In genomic region chr5:18078157-18078556, GRCh38 we compare ENCODE assay signal across 27 cellular contexts.
A peak's percentile ranks its signal among the peaks of the same experiment; 100 is the strongest.
DNase-seq lines count a peak whose midpoint lies in the region; ATAC-seq, FAIRE-seq and TF ChIP-seq lines count a peak whose summit lies in the region.
"Had no signal": no experiment of that assay in that cellular context is flagged by ENCODE, and none has a peak within 500 bp of the region (broad histone marks: within the 10 kb centered on the region; RNA-seq: fewer than 3 reads in every experiment).

No MANE protein-coding gene starts in this region.

- DNase-seq in GM23338 (ENCODE audit: low spot score) (no peak), SJCRH30 (peak; percentile 79 to 90), H1 (ENCODE audit: low read depth in 1 of 2, low spot score in 2 of 2) (no peak), pons (ENCODE audit: low spot score) (peak; percentile 24), medulla oblongata (ENCODE audit: extremely low spot score) (no peak)
- DNase-seq in CD8-positive, alpha-beta T cell: no peak
- DNase-seq: AML-193; CD4-positive, alpha-beta T cell; CD8-positive, alpha-beta memory T cell; COR-L47; DMS 273 treated with DMSO at 0.1 percent for 48 hours; DMS153; DMS53; DMS79; DND-41; EL; GDM1 had no signal

- H3K4me2 ChIP-seq in GM23338: no peak overlapping the region
- no peak overlapping the region for H3K4me2 ChIP-seq in H1 (ENCODE audit: insufficient read depth in 1 of 2, low read depth in 2 of 2, low read length in 2 of 2)
- H3K4me2 ChIP-seq: A549; BLaER1 treated with 17β-estradiol and CSF1 and Interleukin-3, amounts not matched to agents 10 nM and 100 nM had no signal

- no peak for TF ChIP-seq POLR2A in H1 (IDR thresholded peaks at IDR 0.05; ENCODE audit: control extremely low read depth in 1 of 2, low read depth in 2 of 2, low read length in 2 of 2)

- no peak overlapping the region for H4K8ac ChIP-seq in H1 (ENCODE audit: extremely low read depth, insufficient read depth, low read length)

- H4K5ac ChIP-seq in H1 (ENCODE audit: insufficient read length, low read depth, low read length): no peak overlapping the region

- no peaks in the 10 kb centered on the region for H3K27me3 Mint-ChIP-seq in GM23338 (ENCODE audit: insufficient read depth, low read depth, poor library complexity)
- H3K27me3 Mint-ChIP-seq in CD8-positive, alpha-beta T cell (ENCODE audit: low read depth): no peaks in the 10 kb centered on the region
- H3K27me3 Mint-ChIP-seq: B cell; CD4-positive, alpha-beta T cell had no signal

- H3K79me2 ChIP-seq in GM23338 (replicated peaks; ENCODE audit: insufficient read depth) (no peaks in the 10 kb centered on the region), H1 (ENCODE audit: control insufficient read depth in 1 of 2, insufficient read depth in 2 of 2, low read length in 2 of 2) (no peaks in the 10 kb centered on the region)

- H3K36me3 Mint-ChIP-seq in GM23338 (ENCODE audit: low read depth): no peaks in the 10 kb centered on the region
- no peaks in the 10 kb centered on the region for H3K36me3 Mint-ChIP-seq in CD8-positive, alpha-beta T cell
- H3K36me3 Mint-ChIP-seq: CD8-positive, alpha-beta memory T cell had no signal

- H3K27ac Mint-ChIP-seq in GM23338: no peak overlapping the region
- H3K27ac Mint-ChIP-seq in CD8-positive, alpha-beta T cell: no peak overlapping the region
- H3K27ac Mint-ChIP-seq: B cell; CD4-positive, alpha-beta T cell; CD8-positive, alpha-beta memory T cell had no signal

- H3K4me1 Mint-ChIP-seq in GM23338: no peaks in the 10 kb centered on the region
- no peaks in the 10 kb centered on the region for H3K4me1 Mint-ChIP-seq in CD8-positive, alpha-beta T cell (ENCODE audit: low read depth)
- H3K4me1 Mint-ChIP-seq: B cell; CD8-positive, alpha-beta memory T cell had no signal

- no peak overlapping the region for H2BK12ac ChIP-seq in H1 (ENCODE audit: low read depth, low read length)

- no peaks in the 10 kb centered on the region for H3K9me3 ChIP-seq in SJCRH30 (replicated peaks)
- H3K9me3 ChIP-seq in H1 (ENCODE audit: insufficient read depth in 2 of 2, low read depth in 1 of 2, low read length in 1 of 2): no peaks in the 10 kb centered on the region
- H3K9me3 ChIP-seq in CD8-positive, alpha-beta T cell (ENCODE audit: low read length): no peaks in the 10 kb centered on the region
- H3K9me3 ChIP-seq: A549; BLaER1 treated with 17β-estradiol and CSF1 and Interleukin-3, amounts not matched to agents 10 nM and 100 nM had no signal

- no peak overlapping the region for H2BK20ac ChIP-seq in H1 (ENCODE audit: low read length)

- no peaks in the 10 kb centered on the region for H3K79me1 ChIP-seq in H1 (ENCODE audit: low read depth, low read length)

- no peak for ATAC-seq in GM23338
- no peak for ATAC-seq in HG02884 (IDR thresholded peaks at IDR 0.05; ENCODE audit: unreplicated experiment)
- ATAC-seq in HG03045 (IDR thresholded peaks at IDR 0.05; ENCODE audit: unreplicated experiment): no peak
- ATAC-seq in CD8-positive, alpha-beta T cell: no peak
- ATAC-seq: A549, GM12878 had no signal

- H3K9ac ChIP-seq in H1 (replicated peaks in 1 of 4; ENCODE audit: extremely low read depth in 1 of 4, low read depth in 3 of 4, low read length in 3 of 4): no peak overlapping the region
- H3K9ac ChIP-seq: BLaER1 treated with 17β-estradiol and CSF1 and Interleukin-3, amounts not matched to agents 10 nM and 100 nM had no signal

- no peaks in the 10 kb centered on the region for H3K4me1 ChIP-seq in GM23338 (ENCODE audit: insufficient read depth)
- H3K4me1 ChIP-seq in SJCRH30: peaks cover 12% of the 10 kb centered on the region
- no peaks in the 10 kb centered on the region for H3K4me1 ChIP-seq in H1 (replicated peaks in 1 of 4; ENCODE audit: control insufficient read depth in 3 of 4, insufficient read depth in 4 of 4, low read length in 3 of 4)
- no peaks in the 10 kb centered on the region for H3K4me1 ChIP-seq in CD8-positive, alpha-beta T cell (ENCODE audit: insufficient read depth, low read length)
- H3K4me1 ChIP-seq: A549; BLaER1 treated with 17β-estradiol and CSF1 and Interleukin-3, amounts not matched to agents 10 nM and 100 nM had no signal

- no peak overlapping the region for H3K23ac ChIP-seq in H1 (ENCODE audit: insufficient read length)

- H3K4me3 ChIP-seq in GM23338 (no peak overlapping the region), SJCRH30 (no peak overlapping the region), H1 (ENCODE audit: extremely low read depth in 1 of 4, insufficient read depth in 2 of 4, low read depth in 3 of 4, low read length in 4 of 4) (no peak overlapping the region)
- no peak overlapping the region for H3K4me3 ChIP-seq in CD8-positive, alpha-beta T cell (ENCODE audit: low read depth, low read length)
- H3K4me3 ChIP-seq: A549; BLaER1 treated with 17β-estradiol and CSF1 and Interleukin-3, amounts not matched to agents 10 nM and 100 nM; GM12878 had no signal

- no peaks in the 10 kb centered on the region for H3K9me2 ChIP-seq in GM23338 (ENCODE audit: insufficient read depth)

- H3K56ac ChIP-seq in H1 (replicated peaks; ENCODE audit: insufficient read length, low read depth, low read length): no peak overlapping the region

- H4K20me1 ChIP-seq in GM23338 (replicated peaks; ENCODE audit: insufficient read depth) (no peaks in the 10 kb centered on the region), H1 (replicated peaks in 1 of 2; ENCODE audit: control insufficient read depth in 1 of 2, insufficient read depth in 2 of 2, low read length in 2 of 2) (no peaks in the 10 kb centered on the region)
- H4K20me1 ChIP-seq: BLaER1 treated with 17β-estradiol and CSF1 and Interleukin-3, amounts not matched to agents 10 nM and 100 nM had no signal

- CTCF ChIA-PET in H1 (lab: Charles Lee; ENCODE audit: partially characterized antibody): interaction anchor here (1.1 kb wide), 1 partner anchor 199 kb away, joined by 4 read pairs; no protein-coding TSS in a partner anchor
- CTCF ChIA-PET in CD8-positive, alpha-beta T cell (lab: Charles Lee): no interaction called here

- no peak overlapping the region for H3K4ac ChIP-seq in H1 (replicated peaks; ENCODE audit: insufficient read length, low read depth, low read length)

- H2AK5ac ChIP-seq in H1 (ENCODE audit: low read depth, low read length): no peak overlapping the region

- TF ChIP-seq CTCF in GM23338 (conservative IDR thresholded peaks at IDR 0.05; ENCODE audit: low read depth in 2 of 2): no peak
- no peak for TF ChIP-seq CTCF in H1 (IDR thresholded peaks at IDR 0.05; ENCODE audit: control extremely low read depth in 1 of 3, insufficient read depth in 1 of 3, low read depth in 1 of 3, low read length in 3 of 3)
- TF ChIP-seq CTCF in CD8-positive, alpha-beta T cell (IDR thresholded peaks at IDR 0.05): no peak

- no peak overlapping the region for H3K14ac ChIP-seq in H1 (ENCODE audit: insufficient read length)

- TF ChIP-seq EP300 in H1 (IDR thresholded peaks at IDR 0.05; ENCODE audit: borderline replicate concordance in 1 of 2, low read depth in 2 of 2, low read length in 2 of 2): no peak

- intact Hi-C loops in CD8-positive, alpha-beta T cell (cut with DNase I, micrococcal nuclease): no loop called here

- no peaks in the 10 kb centered on the region for H3F3A ChIP-seq in GM23338 (replicated peaks; ENCODE audit: low read depth)

- no peak overlapping the region for H2BK5ac ChIP-seq in H1 (ENCODE audit: low read depth, low read length)

- H2AFZ ChIP-seq in GM23338 (0 out of 2 replicates have a peak overlapping the region, but pooled peaks have one; percentile 35), H1 (ENCODE audit: low read length) (0 out of 2 replicates have a peak overlapping the region, but pooled peaks have one; percentile 3)

- no peak for TF ChIP-seq RAD21 in H1 (IDR thresholded peaks at IDR 0.05 in 1 of 2, conservative IDR thresholded peaks at IDR 0.05 in 1 of 2; ENCODE audit: low read depth in 2 of 2, low read length in 2 of 2)

- no peak overlapping the region for H3K18ac ChIP-seq in H1 (ENCODE audit: extremely low read depth, low read length)

- H4K91ac ChIP-seq in H1 (replicated peaks; ENCODE audit: insufficient read length, low read length): no peak overlapping the region

- H3K27ac ChIP-seq in GM23338 (ENCODE audit: low read depth): no peak overlapping the region
- H3K27ac ChIP-seq in SJCRH30: peak overlapping the region; percentile 85
- H3K27ac ChIP-seq in H1 (ENCODE audit: low read depth, low read length): no peak overlapping the region
- H3K27ac ChIP-seq in CD8-positive, alpha-beta T cell (ENCODE audit: low read depth, low read length): no peak overlapping the region
- H3K27ac ChIP-seq: 22Rv1; A549; BLaER1 treated with 17β-estradiol and CSF1 and Interleukin-3, amounts not matched to agents 10 nM and 100 nM; C4-2B had no signal

- no peaks in the 10 kb centered on the region for H3K23me2 ChIP-seq in H1 (ENCODE audit: low read depth, low read length)

- H2BK15ac ChIP-seq in H1 (ENCODE audit: low read length): no peak overlapping the region

- no peaks in the 10 kb centered on the region for H3K9me3 Mint-ChIP-seq in GM23338
- H3K9me3 Mint-ChIP-seq in CD8-positive, alpha-beta T cell: peaks cover 8% of the 10 kb centered on the region

- POLR2A ChIA-PET in H1 (lab: Charles Lee; ENCODE audit: partially characterized antibody): no interaction called here
- POLR2A ChIA-PET in CD8-positive, alpha-beta T cell (lab: Charles Lee): no interaction called here

- H3K27me3 ChIP-seq in GM23338 (ENCODE audit: insufficient read depth) (no peaks in the 10 kb centered on the region), SJCRH30 (no peaks in the 10 kb centered on the region), H1 (replicated peaks in 1 of 4; ENCODE audit: control insufficient read depth in 3 of 4, extremely low read depth in 1 of 4, insufficient read depth in 3 of 4, low read length in 3 of 4) (no peaks in the 10 kb centered on the region)
- H3K27me3 ChIP-seq in CD8-positive, alpha-beta T cell (ENCODE audit: insufficient read depth, low read length): no peaks in the 10 kb centered on the region
- H3K27me3 ChIP-seq: BLaER1 treated with 17β-estradiol and CSF1 and Interleukin-3, amounts not matched to agents 10 nM and 100 nM had no signal

- no peak for FAIRE-seq in H1 (lab: Jason Lieb, UNC)
- FAIRE-seq: A549, GM12878, GM12892, GM18507 had no signal

- H3K4me3 Mint-ChIP-seq in GM23338: no peak overlapping the region
- no peak overlapping the region for H3K4me3 Mint-ChIP-seq in CD8-positive, alpha-beta T cell
- H3K4me3 Mint-ChIP-seq: B cell; CD4-positive, alpha-beta T cell; CD8-positive, alpha-beta memory T cell had no signal

- H3K36me3 ChIP-seq in GM23338 (ENCODE audit: insufficient read depth) (no peaks in the 10 kb centered on the region), SJCRH30 (no peaks in the 10 kb centered on the region), H1 (ENCODE audit: control insufficient read depth in 2 of 4, insufficient read depth in 4 of 4, low read length in 3 of 4) (no peaks in the 10 kb centered on the region)
- H3K36me3 ChIP-seq in CD8-positive, alpha-beta T cell (ENCODE audit: insufficient read depth, low read length): no peaks in the 10 kb centered on the region
- H3K36me3 ChIP-seq: BLaER1 treated with 17β-estradiol and CSF1 and Interleukin-3, amounts not matched to agents 10 nM and 100 nM had no signal

- H2BK120ac ChIP-seq in H1 (replicated peaks; ENCODE audit: low read depth, low read length): no peak overlapping the region

TF ChIP-seq in GM23338, 12 proteins besides CTCF, POLR2A, EP300 and RAD21 (continues in another document):
- TF ChIP-seq STAT1 (IDR thresholded peaks at IDR 0.05; ENCODE audit: unreplicated experiment): no peak

TF ChIP-seq in H1, 55 proteins besides CTCF, POLR2A, EP300 and RAD21 (continues in another document):
- TF ChIP-seq TAF1 (IDR thresholded peaks at IDR 0.05; ENCODE audit: low read depth, low read length): no peak

Comparison
In these comparisons a context has a peak if more than half of its experiments do, and no peak if none do; other contexts are left out.
1. DNase-seq: peak in SJCRH30 (2 of 2) and pons (single experiment); none in GM23338 (single experiment), H1 (0 of 2), CD8-positive, alpha-beta T cell (0 of 7) and medulla oblongata (single experiment).